Comparison of ENCODE assay signal across 19 cellular contexts in genomic region chr1:225670356-225670755, GRCh38. TPM values are rescaled to one million over a fixed set of nuclear protein-coding genes. Genes with fewer than 3 reads are reported as not detected.
"Had no signal": no experiment of that assay in that cellular context is flagged by ENCODE, and none has a peak within 500 bp of the region (broad histone marks: within the 10 kb centered on the region; RNA-seq: fewer than 3 reads in every experiment).

No MANE protein-coding gene starts in this region.

- FAIRE-seq: colon, islet of Langerhans, TTC549 had no signal

- DNase-seq: activated CD4-positive, alpha-beta T cell treated with anti-CD3 and anti-CD28 coated beads for 36 hours; activated CD4-positive, alpha-beta T cell treated with anti-CD3 and anti-CD28 coated beads, Interleukin-2, amount 50 U/mL, for 48 hours; activated naive CD4-positive, alpha-beta T cell; activated naive CD8-positive, alpha-beta T cell treated with anti-CD3 and anti-CD28 coated beads for 36 hours; amniotic stem cell; body of pancreas; central memory CD4-positive, alpha-beta T cell; endodermal cell; hippocampal formation; left colon; midbrain; stimulated activated CD4-positive, alpha-beta T cell treated with anti-CD3 and anti-CD28 coated beads, Interleukin-15, amount 100 ng/mL, for 24 hours; stimulated activated CD4-positive, alpha-beta T cell treated with anti-CD3 and anti-CD28 coated beads, Interleukin-2, amount 100 ng/mL, for 48 hours; stomach; trophoblast cell had no signal

RNA-seq across cellular contexts. Expression of gene ENAH, which starts 17.4 kb away (rescaled TPM):
- total RNA-seq: T-helper 2 cell treated with Interferon-gamma antibody and Interleukin-4, amounts not matched to agents 100 ng/mL and 5 ng/mL, for 36 hours had no signal
